1 cellular context compared by ENCODE assay signal in the genomic region with DNA sequence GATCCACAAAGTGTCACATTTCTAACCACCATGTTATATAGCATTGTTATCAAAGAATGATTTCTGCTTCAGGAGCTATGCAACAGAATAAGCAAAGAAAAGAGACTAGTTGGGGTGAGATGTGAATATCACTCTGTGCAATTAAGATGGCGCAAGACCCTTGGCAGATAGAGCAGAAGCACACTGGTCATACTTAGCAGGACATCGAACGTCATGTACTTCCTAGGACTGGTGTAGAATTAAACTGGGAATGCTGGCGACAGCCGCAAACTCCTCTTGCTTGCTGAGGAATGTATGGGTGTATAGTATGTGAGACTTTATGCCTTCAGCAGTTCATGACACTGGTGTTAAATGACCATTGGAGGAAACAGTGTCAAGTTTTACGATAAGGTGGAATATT.
TF ChIP-seq lines count a peak whose summit lies in the region.

No MANE protein-coding gene starts in this region.

TF ChIP-seq in K562, 482 proteins besides CTCF, POLR2A, EP300 and RAD21 (continued from another document):
- TF ChIP-seq ZBTB40 (IDR thresholded peaks at IDR 0.05) (no peak), ZBTB40 (CRISPR knock-in tag; IDR thresholded peaks at IDR 0.05) (no peak)
